ENCODE assay signal across 23 cellular contexts in genomic region chr15:88690331-88690730, GRCh38. TPM values are rescaled to one million over a fixed set of nuclear protein-coding genes. Genes with fewer than 3 reads are reported as not detected.
DNase-seq lines count a peak whose midpoint lies in the region; ATAC-seq and TF ChIP-seq lines count a peak whose summit lies in the region.
"Had no signal": no experiment of that assay in that cellular context is flagged by ENCODE, and none has a peak within 500 bp of the region (broad histone marks: within the 10 kb centered on the region; RNA-seq: fewer than 3 reads in every experiment).

No MANE protein-coding gene starts in this region.

- no peak for ATAC-seq in GM21423 (IDR thresholded peaks at IDR 0.05; ENCODE audit: unreplicated experiment)
- no peak for ATAC-seq in stimulated activated effector memory CD8-positive, alpha-beta T cell treated with anti-CD3 and anti-CD28 coated beads, Interleukin-12 subunit alpha, Interleukin-12 subunit beta, amount 100 ng/mL, for 72 hours
- ATAC-seq: activated CD4-positive, alpha-beta T cell treated with anti-CD3 and anti-CD28 coated beads for 36 hours; activated CD8-positive, alpha-beta T cell treated with anti-CD3 and anti-CD28 coated beads, Interleukin-2, amount 10 ng/mL, durations not matched to agents 7 days and 5 days; left cardiac atrium; sciatic nerve; stimulated activated naive B cell treated with anti-CD40 and anti-IgM and Interleukin-4, amounts not matched to agents 10 μg/mL and 1 μg/mL and 100 μg/mL, for 72 hours had no signal

- H3K27me3 Mint-ChIP-seq in HFFc6 (ENCODE audit: insufficient read depth) (peaks cover 27% of the 10 kb centered on the region), chondrocyte (ENCODE audit: low read depth) (peaks cover 14% of the 10 kb centered on the region)

- H3K27ac Mint-ChIP-seq in HFFc6 (no peak overlapping the region), chondrocyte (ENCODE audit: unreplicated experiment) (no peak overlapping the region)
- H3K27ac Mint-ChIP-seq in stimulated activated effector memory CD8-positive, alpha-beta T cell treated with anti-CD3 and anti-CD28 coated beads, Interleukin-12 subunit alpha, Interleukin-12 subunit beta, amount 100 ng/mL, for 72 hours, result no peak overlapping the region
- H3K27ac Mint-ChIP-seq: activated CD4-positive, alpha-beta T cell treated with anti-CD3 and anti-CD28 coated beads for 36 hours; activated CD8-positive, alpha-beta T cell treated with anti-CD3 and anti-CD28 coated beads, Interleukin-2, amount 10 ng/mL, durations not matched to agents 7 days and 5 days; activated naive CD8-positive, alpha-beta T cell; activated T-helper 2 cell treated with anti-CD3 and anti-CD28 coated beads, Interferon-gamma antibody, Interleukin-2, Interleukin-4, amounts not matched to agents 10 μg/mL and 5 μg/mL and 100 μg/mL, durations not matched to agents 14 hours and 24 hours and 36 hours; stimulated activated naive B cell treated with anti-CD40 and anti-IgM and Interleukin-4, amounts not matched to agents 10 μg/mL and 1 μg/mL and 100 μg/mL, for 72 hours; T-helper 2 cell treated with Interferon-gamma antibody and Interleukin-4, amounts not matched to agents 5 μg/mL and 100 μg/mL, for 36 hours had no signal

- H3K36me3 Mint-ChIP-seq in HFFc6 (ENCODE audit: low read depth) (peaks cover 5% of the 10 kb centered on the region), chondrocyte (ENCODE audit: low read depth) (peaks cover 3% of the 10 kb centered on the region)
- H3K36me3 Mint-ChIP-seq in stimulated activated effector memory CD8-positive, alpha-beta T cell treated with anti-CD3 and anti-CD28 coated beads, Interleukin-12 subunit alpha, Interleukin-12 subunit beta, amount 100 ng/mL, for 72 hours, result no peaks in the 10 kb centered on the region
- H3K36me3 Mint-ChIP-seq: activated naive CD8-positive, alpha-beta T cell had no signal

- DNase-seq in HFFc6 (peak; percentile 49), chondrocyte (ENCODE audit: low spot score) (no peak), hippocampal formation (lab: John Stamatoyannopoulos, UW) (peak; percentile 4 to 19), substantia nigra (lab: John Stamatoyannopoulos, UW) (peak in 29 of 49 donors; percentile 9 to 80 (median 48)), SW 1271 (lab: John Stamatoyannopoulos, UW) (no peak)
- DNase-seq in stimulated activated effector memory CD8-positive, alpha-beta T cell treated with anti-CD3 and anti-CD28 coated beads, Interleukin-12 subunit alpha, Interleukin-12 subunit beta, amount 100 ng/mL, for 72 hours (ENCODE audit: low spot score in 2 of 2), result no peak
- DNase-seq: activated CD4-positive, alpha-beta T cell treated with anti-CD3 and anti-CD28 coated beads for 36 hours; activated CD8-positive, alpha-beta T cell treated with anti-CD3 and anti-CD28 coated beads, Interleukin-2, amount 10 ng/mL, durations not matched to agents 7 days and 5 days; BE2C; KBM-7; left cardiac atrium; NCI-H1436; NCI-H2107; NCI-H446; NCI-H82; stimulated activated CD4-positive, alpha-beta T cell treated with anti-CD3 and anti-CD28 coated beads, Interleukin-4, amount 100 ng/mL, for 4 hours; stimulated activated naive B cell treated with anti-CD40 and anti-IgM and Interleukin-4, amounts not matched to agents 10 μg/mL and 1 μg/mL and 100 μg/mL, for 72 hours had no signal

- H3K4me3 Mint-ChIP-seq in HFFc6 (no peak overlapping the region), chondrocyte (ENCODE audit: unreplicated experiment) (no peak overlapping the region)
- no peak overlapping the region for H3K4me3 Mint-ChIP-seq in stimulated activated effector memory CD8-positive, alpha-beta T cell treated with anti-CD3 and anti-CD28 coated beads, Interleukin-12 subunit alpha, Interleukin-12 subunit beta, amount 100 ng/mL, for 72 hours
- H3K4me3 Mint-ChIP-seq: activated CD4-positive, alpha-beta T cell treated with anti-CD3 and anti-CD28 coated beads for 36 hours; activated CD8-positive, alpha-beta T cell treated with anti-CD3 and anti-CD28 coated beads, Interleukin-2, amount 10 ng/mL, durations not matched to agents 7 days and 5 days; activated naive CD8-positive, alpha-beta T cell; stimulated activated naive B cell treated with anti-CD40 and anti-IgM and Interleukin-4, amounts not matched to agents 10 μg/mL and 1 μg/mL and 100 μg/mL, for 72 hours; T-helper 2 cell treated with Interferon-gamma antibody and Interleukin-4, amounts not matched to agents 5 μg/mL and 100 μg/mL, for 36 hours had no signal

- H3K9me3 Mint-ChIP-seq in HFFc6, result peaks cover 9% of the 10 kb centered on the region; the same call in 1 of the 2 replicates
- no peaks in the 10 kb centered on the region for H3K9me3 Mint-ChIP-seq in chondrocyte (ENCODE audit: low read depth)
- H3K9me3 Mint-ChIP-seq in stimulated activated effector memory CD8-positive, alpha-beta T cell treated with anti-CD3 and anti-CD28 coated beads, Interleukin-12 subunit alpha, Interleukin-12 subunit beta, amount 100 ng/mL, for 72 hours, result no peaks in the 10 kb centered on the region
- H3K9me3 Mint-ChIP-seq: activated T-helper 2 cell treated with anti-CD3 and anti-CD28 coated beads, Interferon-gamma antibody, Interleukin-2, Interleukin-4, amounts not matched to agents 10 μg/mL and 5 μg/mL and 100 μg/mL, durations not matched to agents 14 hours and 24 hours and 36 hours; T-helper 2 cell treated with Interferon-gamma antibody and Interleukin-4, amounts not matched to agents 5 μg/mL and 100 μg/mL, for 36 hours had no signal

- H3K4me1 Mint-ChIP-seq in HFFc6 (ENCODE audit: low read depth) (peaks cover 18% of the 10 kb centered on the region), chondrocyte (ENCODE audit: low read depth) (peaks cover 3% of the 10 kb centered on the region)
- no peaks in the 10 kb centered on the region for H3K4me1 Mint-ChIP-seq in stimulated activated effector memory CD8-positive, alpha-beta T cell treated with anti-CD3 and anti-CD28 coated beads, Interleukin-12 subunit alpha, Interleukin-12 subunit beta, amount 100 ng/mL, for 72 hours
- H3K4me1 Mint-ChIP-seq: activated CD4-positive, alpha-beta T cell treated with anti-CD3 and anti-CD28 coated beads for 36 hours had no signal

- TF ChIP-seq CTCF in HFFc6 (IDR thresholded peaks at IDR 0.05), result peak; percentile 23; the same call in 1 of the 2 replicates
- peak; percentile 23 for TF ChIP-seq CTCF in chondrocyte (IDR thresholded peaks at IDR 0.05)

- peak overlapping the region; percentile 16 for H3K27ac ChIP-seq in substantia nigra (ENCODE audit: low read depth, low read length, poor library complexity, severe bottlenecking)
- H3K27ac ChIP-seq: ascending aorta had no signal

RNA-seq across cellular contexts. Expression of gene ISG20, which starts 51.5 kb away (rescaled TPM):
- total RNA-seq in HFFc6 (2021; fragmentation: NEBNext Ultra II Directional; extraction: Animal tissue kit (Norgen Biotek cat#: 25700)), result 1 to 10 TPM in 1 of 6 experiments, under 1 TPM in 5; 0.47 to 1.5 (median 0.76) TPM
- total RNA-seq in chondrocyte, result 3.8 to 4.5 TPM (median 4.5 TPM) in 3 replicates

Comparison
In these comparisons a context has a peak if more than half of its experiments do, and no peak if none do; other contexts are left out.
1. DNase-seq: peak in HFFc6 (single experiment), hippocampal formation (2 of 2) and substantia nigra (29 of 49); none in chondrocyte (single experiment), stimulated activated effector memory CD8-positive, alpha-beta T cell treated with anti-CD3 and anti-CD28 coated beads, Interleukin-12 subunit alpha, Interleukin-12 subunit beta, amount 100 ng/mL, for 72 hours (0 of 2) and SW 1271 (0 of 2).